ENCODE assay signal across 20 cellular contexts in the genomic region with DNA sequence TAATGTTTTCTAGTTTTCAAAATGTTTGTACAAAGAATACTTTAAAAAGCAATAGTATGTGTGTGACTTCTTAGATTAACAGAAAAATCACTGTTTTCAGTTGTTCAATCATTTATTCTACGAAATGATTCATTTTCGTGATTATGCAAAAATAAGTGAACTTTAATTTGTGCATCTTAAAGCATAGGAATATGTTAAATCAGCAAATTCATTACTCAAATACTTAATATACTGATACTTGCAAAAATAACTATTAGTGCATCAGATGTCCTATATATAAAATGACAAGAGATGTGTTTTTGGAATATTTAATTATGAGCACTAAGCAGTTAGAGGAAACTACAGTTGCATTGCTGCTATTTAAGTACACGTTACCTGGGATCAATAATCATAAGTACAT.
"Had no signal": no experiment of that assay in that cellular context is flagged by ENCODE, and none has a peak within 500 bp of the region (broad histone marks: within the 10 kb centered on the region; RNA-seq: fewer than 3 reads in every experiment).

No MANE protein-coding gene starts in this region.

- H3K36me3 ChIP-seq: SJSA1 had no signal

- H3K9me3 ChIP-seq: SJSA1 had no signal

- H3K9ac ChIP-seq: KMS-11 had no signal

- H3K27ac ChIP-seq: HL-60, KMS-11, SJSA1, SK-N-MC had no signal

- FAIRE-seq: HTR-8/SVneo, RCC 7860 had no signal

- H3K27me3 ChIP-seq: SJSA1 had no signal

- H3K4me1 ChIP-seq: SJSA1 had no signal

- H3K4me3 ChIP-seq: SJSA1, SK-N-MC had no signal

- DNase-seq: Kasumi-1, MM.1S, NCI-H1092 treated with DMSO at 0.1 percent for 48 hours, NCI-H1436 treated with DMSO at 0.1 percent for 48 hours, NCI-H187, NCI-H2029, NCI-H2081 treated with DMSO at 0.1 percent for 48 hours, NCI-H2171, NCI-H226, NCI-H510A, NCI-H774, Right ventricle myocardium superior, RPMI8226, SIG-M5 had no signal

- H3K4me2 ChIP-seq: KMS-11 had no signal
